33 cellular contexts compared by ENCODE assay signal in genomic region chr19:5318306-5318705, GRCh38. TPM values are rescaled to one million over a fixed set of nuclear protein-coding genes. Genes with fewer than 3 reads are reported as not detected.
"Had no signal": no experiment of that assay in that cellular context is flagged by ENCODE, and none has a peak within 500 bp of the region (broad histone marks: within the 10 kb centered on the region; RNA-seq: fewer than 3 reads in every experiment).

No MANE protein-coding gene starts in this region.

- H3K27ac ChIP-seq: brain microvascular endothelial cell, colonic mucosa, epithelial cell of prostate, esophagus squamous epithelium, gastroesophageal sphincter, heart right ventricle had no signal

- H3K4me1 ChIP-seq: colonic mucosa had no signal

- H3K9me3 Mint-ChIP-seq: activated T-helper 1 cell treated with anti-CD3 and anti-CD28 coated beads, Interleukin-12 subunit alpha, Interleukin-12 subunit beta, Interleukin-2, Interleukin-4 antibody, amounts not matched to agents 30 ng/mL and 10 ng/mL and 1 ng/mL, durations not matched to agents 14 hours and 24 hours and 36 hours; activated T-helper 2 cell treated with anti-CD3 and anti-CD28 coated beads, Interferon-gamma antibody, Interleukin-2, Interleukin-4, amounts not matched to agents 10 μg/mL and 5 μg/mL and 100 μg/mL, durations not matched to agents 14 hours and 24 hours and 36 hours had no signal

- H3K27ac Mint-ChIP-seq: activated CD4-positive, alpha-beta memory T cell treated with anti-CD3 and anti-CD28 coated beads for 36 hours; activated CD4-positive, alpha-beta T cell treated with anti-CD3 and anti-CD28 coated beads for 36 hours; activated CD4-positive, alpha-beta T cell treated with anti-CD3 and anti-CD28 coated beads, Interleukin-2, amount 10 ng/mL, durations not matched to agents 24 days and 14 days; activated CD8-positive, alpha-beta memory T cell treated with anti-CD3 and anti-CD28 coated beads, Interleukin-2, amount 10 ng/mL, durations not matched to agents 7 days and 5 days; activated CD8-positive, alpha-beta T cell treated with anti-CD3 and anti-CD28 coated beads, Interleukin-2, amount 10 ng/mL, durations not matched to agents 7 days and 5 days; activated naive CD8-positive, alpha-beta T cell; activated T-helper 1 cell treated with anti-CD3 and anti-CD28 coated beads, Interleukin-12 subunit alpha, Interleukin-12 subunit beta, Interleukin-2, Interleukin-4 antibody, amounts not matched to agents 30 ng/mL and 10 ng/mL and 1 ng/mL, durations not matched to agents 14 hours and 24 hours and 36 hours; activated T-helper 2 cell treated with anti-CD3 and anti-CD28 coated beads, Interferon-gamma antibody, Interleukin-2, Interleukin-4, amounts not matched to agents 10 μg/mL and 5 μg/mL and 100 μg/mL, durations not matched to agents 14 hours and 24 hours and 36 hours had no signal

- H3K36me3 ChIP-seq: brain microvascular endothelial cell, colonic mucosa, esophagus squamous epithelium, gastroesophageal sphincter, heart right ventricle had no signal

- FAIRE-seq: astrocyte, bronchial epithelial cell, endometrium, endothelial cell of umbilical vein had no signal

- H3K4me1 Mint-ChIP-seq: activated CD4-positive, alpha-beta T cell treated with anti-CD3 and anti-CD28 coated beads for 36 hours; activated CD4-positive, alpha-beta T cell treated with anti-CD3 and anti-CD28 coated beads, Interleukin-2, amount 10 ng/mL, durations not matched to agents 24 days and 14 days had no signal

- H3K9me3 ChIP-seq: colonic mucosa, esophagus squamous epithelium, gastroesophageal sphincter, heart right ventricle had no signal

- H3K4me3 ChIP-seq: colonic mucosa, esophagus squamous epithelium, gastroesophageal sphincter, heart right ventricle had no signal

- ATAC-seq: activated CD4-positive, alpha-beta T cell treated with anti-CD3 and anti-CD28 coated beads for 36 hours; activated CD8-positive, alpha-beta memory T cell treated with anti-CD3 and anti-CD28 coated beads, Interleukin-2, amount 10 ng/mL, durations not matched to agents 7 days and 5 days; activated CD8-positive, alpha-beta T cell treated with anti-CD3 and anti-CD28 coated beads, Interleukin-2, amount 10 ng/mL, durations not matched to agents 7 days and 5 days; gastroesophageal sphincter; heart right ventricle had no signal

- DNase-seq: activated CD4-positive, alpha-beta memory T cell treated with anti-CD3 and anti-CD28 coated beads for 36 hours; activated CD4-positive, alpha-beta T cell treated with anti-CD3 and anti-CD28 coated beads for 36 hours; activated CD4-positive, alpha-beta T cell treated with anti-CD3 and anti-CD28 coated beads, Interleukin-2, amount 10 ng/mL, durations not matched to agents 24 days and 14 days; activated CD4-positive, CD25-positive, alpha-beta regulatory T cell; activated CD4-positive, CD25-positive, alpha-beta regulatory T cell treated with anti-CD3 and anti-CD28 coated beads, Interleukin-2, amount 50 U/mL, for 72 hours; activated CD8-positive, alpha-beta memory T cell treated with anti-CD3 and anti-CD28 coated beads, Interleukin-2, amount 10 ng/mL, durations not matched to agents 7 days and 5 days; activated CD8-positive, alpha-beta memory T cell treated with anti-CD3 and anti-CD28 coated beads, Interleukin-2, amount 50 U/mL, for 4 hours; activated CD8-positive, alpha-beta T cell treated with anti-CD3 and anti-CD28 coated beads, Interleukin-2, amount 10 ng/mL, durations not matched to agents 7 days and 5 days; activated effector memory CD4-positive, alpha-beta T cell treated with anti-CD3 and anti-CD28 coated beads, Interleukin-2, amount 50 U/mL, for 16 hours; activated naive CD4-positive, alpha-beta T cell treated with anti-CD3 and anti-CD28 coated beads, Interleukin-2, amount 50 U/mL, for 16 hours; activated T-cell treated with anti-CD3 and anti-CD28 coated beads, Interleukin-2, amount 50 U/mL, for 1 hour; activated T-cell treated with anti-CD3 and anti-CD28 coated beads, Interleukin-2, amount 50 U/mL, for 48 hours; amniotic stem cell; anterior cingulate cortex; brain microvascular endothelial cell; central memory CD4-positive, alpha-beta T cell; cerebellar nuclear complex; colonic mucosa; effector CD8-positive, alpha-beta T cell; esophagus squamous epithelium; foreskin melanocyte; heart right ventricle; T-helper 2 cell had no signal

- H3K27me3 ChIP-seq: brain microvascular endothelial cell had no signal

- H3K4me3 Mint-ChIP-seq: activated CD4-positive, alpha-beta memory T cell treated with anti-CD3 and anti-CD28 coated beads for 36 hours; activated CD4-positive, alpha-beta T cell treated with anti-CD3 and anti-CD28 coated beads for 36 hours; activated CD4-positive, alpha-beta T cell treated with anti-CD3 and anti-CD28 coated beads, Interleukin-2, amount 10 ng/mL, durations not matched to agents 24 days and 14 days; activated CD8-positive, alpha-beta memory T cell treated with anti-CD3 and anti-CD28 coated beads, Interleukin-2, amount 10 ng/mL, durations not matched to agents 7 days and 5 days; activated CD8-positive, alpha-beta T cell treated with anti-CD3 and anti-CD28 coated beads, Interleukin-2, amount 10 ng/mL, durations not matched to agents 7 days and 5 days; activated naive CD8-positive, alpha-beta T cell; activated T-helper 1 cell treated with anti-CD3 and anti-CD28 coated beads, Interleukin-12 subunit alpha, Interleukin-12 subunit beta, Interleukin-2, Interleukin-4 antibody, amounts not matched to agents 30 ng/mL and 10 ng/mL and 1 ng/mL, durations not matched to agents 14 hours and 24 hours and 36 hours had no signal

- H3K36me3 Mint-ChIP-seq: activated CD4-positive, alpha-beta memory T cell treated with anti-CD3 and anti-CD28 coated beads for 36 hours; activated CD8-positive, alpha-beta memory T cell treated with anti-CD3 and anti-CD28 coated beads, Interleukin-2, amount 10 ng/mL, durations not matched to agents 7 days and 5 days; activated naive CD8-positive, alpha-beta T cell had no signal

RNA-seq across cellular contexts. Expression of gene PTPRS, which starts 22.3 kb away (rescaled TPM):
- total RNA-seq: T-helper 1 cell treated with Interleukin-12 subunit alpha and Interleukin-12 subunit beta and Interleukin-4 antibody, amounts not matched to agents 30 ng/mL and 1 ng/mL, for 36 hours had no signal
